ENCODE assay signal across 28 cellular contexts in genomic region chr2:209965723-209966122, GRCh38.
"Had no signal": no experiment of that assay in that cellular context is flagged by ENCODE, and none has a peak within 500 bp of the region (broad histone marks: within the 10 kb centered on the region; RNA-seq: fewer than 3 reads in every experiment).

No MANE protein-coding gene starts in this region.

- H3K4me1 ChIP-seq: heart right ventricle, suprapubic skin, vagina had no signal

- H3K9me3 Mint-ChIP-seq: memory B cell; mesothelial cell of epicardium; naive B cell; natural killer cell treated with Interleukin-12 subunit alpha and Interleukin-12 subunit beta and Interleukin-15 and Interleukin-18, amount 100 ng/mL, for 72 hours; neural crest cell; stimulated activated naive B cell treated with anti-CD40 and anti-IgM and Interleukin-4, amounts not matched to agents 10 μg/mL and 1 μg/mL and 100 μg/mL, for 72 hours; stimulated activated naive CD8-positive, alpha-beta T cell treated with anti-CD3 and anti-CD28 coated beads, Interleukin-15, amount 100 ng/mL, for 72 hours had no signal

- H3K4me3 ChIP-seq: dorsolateral prefrontal cortex, esophagus muscularis mucosa, heart right ventricle, lower lobe of right lung, mucosa of descending colon, pancreas, right lobe of liver, suprapubic skin, vagina had no signal

- H3K36me3 ChIP-seq: esophagus muscularis mucosa, heart right ventricle, lower lobe of right lung, neutrophil, pancreas, right lobe of liver, suprapubic skin, vagina had no signal

- H3K27me3 Mint-ChIP-seq: stimulated activated naive CD8-positive, alpha-beta T cell treated with anti-CD3 and anti-CD28 coated beads, Interleukin-15, amount 100 ng/mL, for 72 hours had no signal

- H3K27ac Mint-ChIP-seq: memory B cell; mesothelial cell of epicardium; natural killer cell treated with Interleukin-12 subunit alpha and Interleukin-12 subunit beta and Interleukin-15 and Interleukin-18, amount 100 ng/mL, for 72 hours; stimulated activated naive B cell treated with anti-CD40 and anti-IgM and Interleukin-4, amounts not matched to agents 10 μg/mL and 1 μg/mL and 100 μg/mL, for 72 hours had no signal

- DNase-seq: dorsolateral prefrontal cortex; effector CD4-positive, alpha-beta T cell; foreskin melanocyte; glutamatergic neuron; heart right ventricle; hypothalamus; left ventricle myocardium superior; lower lobe of right lung; mucosa of descending colon; naive B cell; pancreas; retina; right lobe of liver; small intestine; stimulated activated CD4-positive, alpha-beta T cell treated with anti-CD3 and anti-CD28 coated beads, Interleukin-15, amount 100 ng/mL, for 24 hours; stimulated activated CD4-positive, alpha-beta T cell treated with anti-CD3 and anti-CD28 coated beads, Interleukin-2, amount 100 ng/mL, for 48 hours; stimulated activated naive B cell treated with anti-CD40 and anti-IgM and Interleukin-4, amounts not matched to agents 10 μg/mL and 1 μg/mL and 100 μg/mL, for 72 hours; stimulated activated naive CD8-positive, alpha-beta T cell treated with anti-CD3 and anti-CD28 coated beads, Interleukin-15, amount 100 ng/mL, for 72 hours; trophoblast cell had no signal

- H3K9me3 ChIP-seq: esophagus muscularis mucosa, heart right ventricle, lower lobe of right lung, mucosa of descending colon, neutrophil, pancreas, right lobe of liver, suprapubic skin, vagina had no signal

- H3K4me1 Mint-ChIP-seq: memory B cell; naive B cell; stimulated activated naive B cell treated with anti-CD40 and anti-IgM and Interleukin-4, amounts not matched to agents 10 μg/mL and 1 μg/mL and 100 μg/mL, for 72 hours; stimulated activated naive CD8-positive, alpha-beta T cell treated with anti-CD3 and anti-CD28 coated beads, Interleukin-15, amount 100 ng/mL, for 72 hours had no signal

- H3K27ac ChIP-seq: dorsolateral prefrontal cortex, epithelial cell of prostate, esophagus muscularis mucosa, heart right ventricle, lower lobe of right lung, neutrophil, pancreas, right lobe of liver, suprapubic skin, vagina had no signal

- H3K36me3 Mint-ChIP-seq: memory B cell; mesothelial cell of epicardium; naive B cell; natural killer cell treated with Interleukin-12 subunit alpha and Interleukin-12 subunit beta and Interleukin-15 and Interleukin-18, amount 100 ng/mL, for 72 hours; stimulated activated naive B cell treated with anti-CD40 and anti-IgM and Interleukin-4, amounts not matched to agents 10 μg/mL and 1 μg/mL and 100 μg/mL, for 72 hours had no signal

- H3K27me3 ChIP-seq: esophagus muscularis mucosa, pancreas, right lobe of liver, suprapubic skin, vagina had no signal

- H3K4me3 Mint-ChIP-seq: memory B cell; mesothelial cell of epicardium; naive B cell; natural killer cell treated with Interleukin-12 subunit alpha and Interleukin-12 subunit beta and Interleukin-15 and Interleukin-18, amount 100 ng/mL, for 72 hours; neural crest cell; stimulated activated naive B cell treated with anti-CD40 and anti-IgM and Interleukin-4, amounts not matched to agents 10 μg/mL and 1 μg/mL and 100 μg/mL, for 72 hours; stimulated activated naive CD8-positive, alpha-beta T cell treated with anti-CD3 and anti-CD28 coated beads, Interleukin-15, amount 100 ng/mL, for 72 hours had no signal
